In the genomic region with DNA sequence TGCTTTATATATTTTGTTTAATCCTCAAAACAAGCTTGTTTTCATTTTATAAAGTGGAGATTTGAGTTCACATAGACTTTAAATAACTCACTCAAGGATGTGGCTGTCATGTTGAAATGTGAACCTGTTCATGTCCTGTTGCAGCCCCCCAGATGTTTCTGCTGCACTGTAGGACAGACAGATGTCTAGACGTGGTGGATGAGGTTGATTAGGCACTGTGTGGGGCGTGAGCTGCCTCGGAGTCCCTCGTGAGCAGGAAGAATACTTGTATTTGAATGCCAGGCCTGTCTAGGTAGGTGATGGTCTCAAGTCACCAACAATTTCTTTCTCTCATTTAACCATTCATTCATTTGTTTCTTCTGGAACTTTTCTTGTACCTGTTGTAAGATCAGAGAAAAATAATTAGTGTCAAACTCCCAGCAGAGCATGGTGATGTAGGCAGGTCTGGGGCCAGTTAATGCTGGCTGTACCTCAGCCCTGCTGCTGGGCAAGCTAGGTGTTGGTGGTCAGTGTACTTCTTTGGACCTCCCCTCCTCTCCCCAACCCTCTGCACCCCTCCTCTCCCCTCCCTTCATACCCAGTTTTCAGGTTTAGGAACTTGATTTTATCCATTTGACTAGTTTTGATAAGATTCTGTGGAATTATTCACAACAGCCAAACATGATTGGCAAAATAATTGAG, we compare ENCODE assay signal across 1 cellular context.
TF ChIP-seq lines count a peak whose summit lies in the region.

No MANE protein-coding gene starts in this region.

TF ChIP-seq in GM23338, 12 proteins besides CTCF, POLR2A, EP300 and RAD21 (continued from another document):
- no peak for TF ChIP-seq REST (IDR thresholded peaks at IDR 0.05; ENCODE audit: unreplicated experiment)
- TF ChIP-seq ZNF462 (CRISPR knock-in tag; IDR thresholded peaks at IDR 0.05) = no peak
